In genomic region chr1:180886338-180886737, GRCh38 we compare ENCODE assay signal across 2 cellular contexts.
A peak's percentile ranks its signal among the peaks of the same experiment; 100 is the strongest.
TF ChIP-seq lines count a peak whose summit lies in the region.

No MANE protein-coding gene starts in this region.

TF ChIP-seq in IMR-90, 13 proteins besides CTCF, POLR2A, EP300 and RAD21:
- peak; percentile 35; the same call in 1 of the 2 replicates for TF ChIP-seq CEBPB (IDR thresholded peaks at IDR 0.05; ENCODE audit: low read depth, low read length)
- no peak for TF ChIP-seq FOS (IDR thresholded peaks at IDR 0.05; ENCODE audit: low read depth, low read length)

TF ChIP-seq in K562, 482 proteins besides CTCF, POLR2A, EP300 and RAD21:
- TF ChIP-seq CEBPG (CRISPR knock-in tag; IDR thresholded peaks at IDR 0.05): no peak
- peak; percentile 53 to 71 for TF ChIP-seq CEBPG (tag; conservative IDR thresholded peaks at IDR 0.05 in 1 of 2, IDR thresholded peaks at IDR 0.05 in 1 of 2)
- TF ChIP-seq CEBPB (tag; IDR thresholded peaks at IDR 0.05): 0 out of 2 replicates have a peak, but pooled peaks have one; percentile 22
- TF ChIP-seq ELF4 (CRISPR knock-in tag; IDR thresholded peaks at IDR 0.05): no peak
- TF ChIP-seq ZZZ3 (IDR thresholded peaks at IDR 0.05): no peak
- no peak for TF ChIP-seq HES1 (IDR thresholded peaks at IDR 0.05; ENCODE audit: low read depth)
- no peak for TF ChIP-seq CCAR2 (IDR thresholded peaks at IDR 0.05; ENCODE audit: low read depth, low read length)
- no peak for TF ChIP-seq DNMT1 (IDR thresholded peaks at IDR 0.05)
